24 cellular contexts compared by ENCODE assay signal in genomic region chr7:63867127-63867526, GRCh38.
DNase-seq lines count a peak whose midpoint lies in the region; ATAC-seq, FAIRE-seq and TF ChIP-seq lines count a peak whose summit lies in the region.
"Had no signal": no experiment of that assay in that cellular context is flagged by ENCODE, and none has a peak within 500 bp of the region (broad histone marks: within the 10 kb centered on the region; RNA-seq: fewer than 3 reads in every experiment).

No MANE protein-coding gene starts in this region.

- in situ Hi-C loops in HepG2 (cut with HindIII; ENCODE audit: extremely low pct_ligation_motif_present, low pct_unique_long_range_greater_than_20kb) (no loop called here), IMR-90 (cut with MboI; ENCODE audit: low sequenced_read_pairs) (no loop called here)

- H2BK20ac ChIP-seq in IMR-90 (ENCODE audit: low read depth, low read length) (no peak overlapping the region), H1 (ENCODE audit: low read length) (no peak overlapping the region)

- H3K4ac ChIP-seq in IMR-90 (ENCODE audit: low read depth, low read length) = no peak overlapping the region
- H3K4ac ChIP-seq in H1 (replicated peaks; ENCODE audit: insufficient read length, low read depth, low read length) = no peak overlapping the region

- no peaks in the 10 kb centered on the region for H3K23me2 ChIP-seq in H1 (ENCODE audit: low read depth, low read length)

- no peaks in the 10 kb centered on the region for H3K4me1 ChIP-seq in HepG2 (ENCODE audit: insufficient read depth, low read length)
- no peaks in the 10 kb centered on the region for H3K4me1 ChIP-seq in right lobe of liver
- no peaks in the 10 kb centered on the region for H3K4me1 ChIP-seq in IMR-90 (ENCODE audit: control insufficient read depth, insufficient read depth, low read length)
- H3K4me1 ChIP-seq in H1 (replicated peaks in 1 of 4; ENCODE audit: control insufficient read depth in 3 of 4, insufficient read depth in 4 of 4, low read length in 3 of 4) = no peaks in the 10 kb centered on the region
- H3K4me1 ChIP-seq: BE2C had no signal

- H4K20me1 ChIP-seq in HepG2 (ENCODE audit: insufficient read depth, low read length) (no peaks in the 10 kb centered on the region), IMR-90 (ENCODE audit: insufficient read depth, low read length) (no peaks in the 10 kb centered on the region), H1 (replicated peaks in 1 of 2; ENCODE audit: control insufficient read depth in 1 of 2, insufficient read depth in 2 of 2, low read length in 2 of 2) (no peaks in the 10 kb centered on the region)
- H4K20me1 ChIP-seq: BLaER1 had no signal

- FAIRE-seq in HepG2 (lab: Jason Lieb, UNC) (no peak), H1 (lab: Jason Lieb, UNC) (no peak), H54 (lab: Jason Lieb, UNC) (no peak)
- FAIRE-seq: GM12891 had no signal

- no peaks in the 10 kb centered on the region for H3K36me3 ChIP-seq in HepG2 (replicated peaks in 1 of 2; ENCODE audit: control insufficient read depth in 1 of 2, insufficient read depth in 2 of 2, low read length in 2 of 2)
- no peaks in the 10 kb centered on the region for H3K36me3 ChIP-seq in right lobe of liver
- H3K36me3 ChIP-seq in IMR-90 (ENCODE audit: control insufficient read depth, insufficient read depth, low read length) = no peaks in the 10 kb centered on the region
- H3K36me3 ChIP-seq in H1 (ENCODE audit: control insufficient read depth in 2 of 4, insufficient read depth in 4 of 4, low read length in 3 of 4) = no peaks in the 10 kb centered on the region
- H3K36me3 ChIP-seq: BE2C, BLaER1 had no signal

- DNase-seq in HepG2 (ENCODE audit: low spot score) (no peak), right lobe of liver (no peak), IMR-90 (no peak), H1 (ENCODE audit: low read depth in 1 of 2, low spot score in 2 of 2) (no peak), GM10266 (ENCODE audit: extremely low spot score) (no peak), H54 (ENCODE audit: insufficient read length, low spot score) (no peak)
- DNase-seq: ACHN; BE2C; C1 segment of cervical spinal cord; CD4-positive, alpha-beta memory T cell; CD4-positive, CD25-positive, alpha-beta regulatory T cell; CD8-positive, alpha-beta memory T cell; COR-L47; DMS 273 treated with DMSO at 0.1 percent for 48 hours; DMS153; DMS53; DMS79; DND-41; EL; GDM1 had no signal

- no peak for TF ChIP-seq CTCF in HepG2 (CRISPR knock-in tag; IDR thresholded peaks at IDR 0.05)
- TF ChIP-seq CTCF in right lobe of liver (IDR thresholded peaks at IDR 0.05) = no peak
- no peak for TF ChIP-seq CTCF in IMR-90 (conservative IDR thresholded peaks at IDR 0.05; ENCODE audit: low read depth, low read length)
- no peak for TF ChIP-seq CTCF in H1 (IDR thresholded peaks at IDR 0.05; ENCODE audit: control extremely low read depth in 1 of 3, insufficient read depth in 1 of 3, low read depth in 1 of 3, low read length in 3 of 3)
- TF ChIP-seq CTCF in GM10266 (IDR thresholded peaks at IDR 0.05; ENCODE audit: control insufficient read depth, insufficient read depth, low read depth, missing control alignments) = no peak

- H3K14ac ChIP-seq in IMR-90 (replicated peaks; ENCODE audit: low read depth, low read length) (no peak overlapping the region), H1 (ENCODE audit: insufficient read length) (no peak overlapping the region)

- H2AK9ac ChIP-seq in IMR-90 (replicated peaks; ENCODE audit: low read depth, low read length, poor library complexity) = no peak overlapping the region

- H2AFZ ChIP-seq in HepG2 (ENCODE audit: low read length) (no peak overlapping the region), IMR-90 (replicated peaks; ENCODE audit: low read length, poor library complexity) (no peak overlapping the region), H1 (ENCODE audit: low read length) (no peak overlapping the region)

- ATAC-seq in HepG2 (no peak), right lobe of liver (no peak), IMR-90 (ENCODE audit: low read depth) (no peak), GM19023 (IDR thresholded peaks at IDR 0.05; ENCODE audit: unreplicated experiment) (no peak)

- H3K79me1 ChIP-seq in IMR-90 (ENCODE audit: low read depth in 1 of 2, low read length in 2 of 2) = no peaks in the 10 kb centered on the region
- H3K79me1 ChIP-seq in H1 (ENCODE audit: low read depth, low read length) = no peaks in the 10 kb centered on the region

- TF ChIP-seq POLR2A in HepG2 (IDR thresholded peaks at IDR 0.05; ENCODE audit: insufficient read depth in 1 of 2, low read depth in 2 of 2, low read length in 2 of 2) (no peak), right lobe of liver (IDR thresholded peaks at IDR 0.05) (no peak), IMR-90 (IDR thresholded peaks at IDR 0.05; ENCODE audit: low read depth, low read length) (no peak), H1 (IDR thresholded peaks at IDR 0.05; ENCODE audit: control extremely low read depth in 1 of 2, low read depth in 2 of 2, low read length in 2 of 2) (no peak), H54 (IDR thresholded peaks at IDR 0.05; ENCODE audit: low read depth, low read length) (no peak)

- H3K18ac ChIP-seq in IMR-90 (ENCODE audit: low read depth, low read length) (no peak overlapping the region), H1 (ENCODE audit: extremely low read depth, low read length) (no peak overlapping the region)

- no peak for TF ChIP-seq RAD21 in HepG2 (CRISPR knock-in tag; IDR thresholded peaks at IDR 0.05)
- no peak for TF ChIP-seq RAD21 in IMR-90 (IDR thresholded peaks at IDR 0.05; ENCODE audit: low read length)
- TF ChIP-seq RAD21 in H1 (IDR thresholded peaks at IDR 0.05 in 1 of 2, conservative IDR thresholded peaks at IDR 0.05 in 1 of 2; ENCODE audit: low read depth in 2 of 2, low read length in 2 of 2) = no peak

- no peaks in the 10 kb centered on the region for H3K27me3 ChIP-seq in HepG2 (ENCODE audit: control insufficient read depth in 1 of 2, insufficient read depth in 2 of 2, low read length in 2 of 2)
- H3K27me3 ChIP-seq in right lobe of liver = no peaks in the 10 kb centered on the region
- no peaks in the 10 kb centered on the region for H3K27me3 ChIP-seq in IMR-90 (ENCODE audit: control insufficient read depth, insufficient read depth, low read length)
- no peaks in the 10 kb centered on the region for H3K27me3 ChIP-seq in H1 (replicated peaks in 1 of 4; ENCODE audit: control insufficient read depth in 3 of 4, extremely low read depth in 1 of 4, insufficient read depth in 3 of 4, low read length in 3 of 4)
- H3K27me3 ChIP-seq: BE2C, BLaER1 had no signal

- no peak overlapping the region for H3K9ac ChIP-seq in HepG2 (ENCODE audit: insufficient read depth, low read depth, low read length)
- H3K9ac ChIP-seq in IMR-90 (ENCODE audit: low read depth, low read length) = no peak overlapping the region
- no peak overlapping the region for H3K9ac ChIP-seq in H1 (replicated peaks in 1 of 4; ENCODE audit: extremely low read depth in 1 of 4, low read depth in 3 of 4, low read length in 3 of 4)
- H3K9ac ChIP-seq: BLaER1 had no signal

- no peaks in the 10 kb centered on the region for H3K9me1 ChIP-seq in IMR-90 (ENCODE audit: insufficient read depth, low read length)

- H3K9me3 ChIP-seq in HepG2 (ENCODE audit: low read length) (peaks cover 92% of the 10 kb centered on the region), right lobe of liver (peaks cover 0 to 10% (median 0%) of the 10 kb centered on the region in 4 donors), IMR-90 (ENCODE audit: control insufficient read depth, insufficient read depth, low read length) (peaks cover 20% of the 10 kb centered on the region), H1 (ENCODE audit: insufficient read depth in 2 of 2, low read depth in 1 of 2, low read length in 1 of 2) (peaks cover 49 to 54% of the 10 kb centered on the region in 2 experiments)
- H3K9me3 ChIP-seq: BE2C had no signal

- H2BK5ac ChIP-seq in IMR-90 (ENCODE audit: low read depth, low read length, poor library complexity, severe bottlenecking) (no peak overlapping the region), H1 (ENCODE audit: low read depth, low read length) (no peak overlapping the region)

- no peak overlapping the region for H2BK12ac ChIP-seq in H1 (ENCODE audit: low read depth, low read length)

- intact Hi-C loops in HepG2 (cut with micrococcal nuclease; ENCODE audit: unreplicated experiment) (no loop called here), right lobe of liver (cut with DNase I) (no loop called here), IMR-90 (cut with micrococcal nuclease) (no loop called here)

- H3K23ac ChIP-seq in IMR-90 (ENCODE audit: low read depth, low read length) = no peak overlapping the region
- H3K23ac ChIP-seq in H1 (ENCODE audit: insufficient read length) = no peak overlapping the region

- H3K27ac ChIP-seq in HepG2 (ENCODE audit: extremely low read length, insufficient read depth, low read length) (no peak overlapping the region), right lobe of liver (no peak overlapping the region), IMR-90 (ENCODE audit: insufficient read depth, low read length) (no peak overlapping the region), H1 (ENCODE audit: low read depth, low read length) (no peak overlapping the region)
- H3K27ac ChIP-seq: 22Rv1 had no signal

- H2BK15ac ChIP-seq in IMR-90 (ENCODE audit: low read depth, low read length) (no peak overlapping the region), H1 (ENCODE audit: low read length) (no peak overlapping the region)

- H4K5ac ChIP-seq in IMR-90 (ENCODE audit: low read depth, low read length) (no peak overlapping the region), H1 (ENCODE audit: insufficient read length, low read depth, low read length) (no peak overlapping the region)

- H2AK5ac ChIP-seq in IMR-90 (ENCODE audit: low read depth, low read length) = no peak overlapping the region
- no peak overlapping the region for H2AK5ac ChIP-seq in H1 (ENCODE audit: low read depth, low read length)

- dilution Hi-C loops in IMR-90 (cut with HindIII; ENCODE audit: low sequenced_read_pairs, unreplicated experiment) = no loop called here

- POLR2A ChIA-PET in HepG2 (lab: Yijun Ruan, JAX) (no interaction called here), IMR-90 (lab: Charles Lee; ENCODE audit: unreplicated experiment) (no interaction called here), H1 (lab: Charles Lee; ENCODE audit: partially characterized antibody) (no interaction called here)

- no peak overlapping the region for H3K4me3 ChIP-seq in HepG2 (replicated peaks in 1 of 3; ENCODE audit: insufficient read depth in 1 of 3, low read depth in 2 of 3, low read length in 3 of 3)
- no peak overlapping the region for H3K4me3 ChIP-seq in right lobe of liver
- no peak overlapping the region for H3K4me3 ChIP-seq in IMR-90 (ENCODE audit: insufficient read depth, low read depth, low read length)
- no peak overlapping the region for H3K4me3 ChIP-seq in H1 (ENCODE audit: extremely low read depth in 1 of 4, insufficient read depth in 2 of 4, low read depth in 3 of 4, low read length in 4 of 4)
- H3K4me3 ChIP-seq: BLaER1 had no signal

- H2BK120ac ChIP-seq in IMR-90 (ENCODE audit: low read depth, low read length) (no peak overlapping the region), H1 (replicated peaks; ENCODE audit: low read depth, low read length) (no peak overlapping the region)

- H3K4me2 ChIP-seq in HepG2 (ENCODE audit: low read depth, low read length) (no peak overlapping the region), IMR-90 (ENCODE audit: low read depth, low read length) (no peak overlapping the region), H1 (ENCODE audit: insufficient read depth in 1 of 2, low read depth in 2 of 2, low read length in 2 of 2) (no peak overlapping the region)

- CTCF ChIA-PET in HepG2 (lab: Yijun Ruan, JAX; ENCODE audit: low intra/inter-chr PET ratio, low total read pairs) (no interaction called here), IMR-90 (lab: Yijun Ruan, JAX) (no interaction called here), H1 (lab: Charles Lee; ENCODE audit: partially characterized antibody) (no interaction called here)

- no peaks in the 10 kb centered on the region for H3K79me2 ChIP-seq in HepG2 (ENCODE audit: insufficient read depth, low read length)
- no peaks in the 10 kb centered on the region for H3K79me2 ChIP-seq in H1 (ENCODE audit: control insufficient read depth in 1 of 2, insufficient read depth in 2 of 2, low read length in 2 of 2)

- TF ChIP-seq EP300 in HepG2 (IDR thresholded peaks at IDR 0.05; ENCODE audit: low read depth in 2 of 2, low read length in 2 of 2) = no peak
- no peak for TF ChIP-seq EP300 in HepG2 (CRISPR knock-in tag; IDR thresholded peaks at IDR 0.05; ENCODE audit: borderline replicate concordance)
- no peak for TF ChIP-seq EP300 in H1 (IDR thresholded peaks at IDR 0.05; ENCODE audit: borderline replicate concordance in 1 of 2, low read depth in 2 of 2, low read length in 2 of 2)

- BruUV-seq in HepG2 (replicated peaks; lab: Mats Ljungman, UMichigan) (no TSS peak), IMR-90 (replicated peaks; lab: Mats Ljungman, UMichigan) (no TSS peak)

- no peak overlapping the region for H4K8ac ChIP-seq in IMR-90 (ENCODE audit: low read depth in 2 of 2, low read length in 2 of 2)
- H4K8ac ChIP-seq in H1 (ENCODE audit: extremely low read depth, insufficient read depth, low read length) = no peak overlapping the region

- H4K91ac ChIP-seq in IMR-90 (ENCODE audit: insufficient read depth, low read depth, low read length) = no peak overlapping the region
- no peak overlapping the region for H4K91ac ChIP-seq in H1 (replicated peaks; ENCODE audit: insufficient read length, low read length)

- H3K56ac ChIP-seq in IMR-90 (ENCODE audit: extremely low read depth, insufficient read depth, low read length) (no peak overlapping the region), H1 (replicated peaks; ENCODE audit: insufficient read length, low read depth, low read length) (no peak overlapping the region)

Comparison
In these comparisons a context has a peak if more than half of its experiments do, and no peak if none do; other contexts are left out.
1. Of the 41 proteins assayed by ChIP-seq in both HepG2 and H1: peak only in HepG2: none; only in H1: none; in both: MAFK; in neither: 40.